In the genomic region with DNA sequence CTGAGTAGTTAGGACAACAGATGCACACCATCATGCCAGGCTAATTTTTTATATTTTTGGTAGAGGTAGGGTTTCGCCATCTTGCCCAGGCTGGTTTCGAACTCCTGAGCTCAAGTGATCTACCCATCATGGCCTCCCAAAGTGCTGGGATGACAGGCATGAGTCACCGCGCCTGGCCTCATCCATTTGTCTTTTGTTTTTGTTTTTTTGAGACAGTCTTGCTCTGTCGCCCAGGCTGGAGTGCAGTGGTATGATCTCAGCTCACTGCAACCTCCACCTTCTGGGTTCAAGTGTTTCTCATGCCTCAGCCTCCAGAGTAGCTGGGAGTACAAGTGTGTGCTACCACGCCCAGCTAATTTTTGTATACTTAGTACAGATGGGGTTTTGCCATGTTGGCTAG, we compare ENCODE assay signal across 1 cellular context.
TF ChIP-seq lines count a peak whose summit lies in the region.

No MANE protein-coding gene starts in this region.

TF ChIP-seq in HEK293, 187 proteins besides CTCF, POLR2A, EP300 and RAD21 (continued from another document):
- TF ChIP-seq, protein P1, sequence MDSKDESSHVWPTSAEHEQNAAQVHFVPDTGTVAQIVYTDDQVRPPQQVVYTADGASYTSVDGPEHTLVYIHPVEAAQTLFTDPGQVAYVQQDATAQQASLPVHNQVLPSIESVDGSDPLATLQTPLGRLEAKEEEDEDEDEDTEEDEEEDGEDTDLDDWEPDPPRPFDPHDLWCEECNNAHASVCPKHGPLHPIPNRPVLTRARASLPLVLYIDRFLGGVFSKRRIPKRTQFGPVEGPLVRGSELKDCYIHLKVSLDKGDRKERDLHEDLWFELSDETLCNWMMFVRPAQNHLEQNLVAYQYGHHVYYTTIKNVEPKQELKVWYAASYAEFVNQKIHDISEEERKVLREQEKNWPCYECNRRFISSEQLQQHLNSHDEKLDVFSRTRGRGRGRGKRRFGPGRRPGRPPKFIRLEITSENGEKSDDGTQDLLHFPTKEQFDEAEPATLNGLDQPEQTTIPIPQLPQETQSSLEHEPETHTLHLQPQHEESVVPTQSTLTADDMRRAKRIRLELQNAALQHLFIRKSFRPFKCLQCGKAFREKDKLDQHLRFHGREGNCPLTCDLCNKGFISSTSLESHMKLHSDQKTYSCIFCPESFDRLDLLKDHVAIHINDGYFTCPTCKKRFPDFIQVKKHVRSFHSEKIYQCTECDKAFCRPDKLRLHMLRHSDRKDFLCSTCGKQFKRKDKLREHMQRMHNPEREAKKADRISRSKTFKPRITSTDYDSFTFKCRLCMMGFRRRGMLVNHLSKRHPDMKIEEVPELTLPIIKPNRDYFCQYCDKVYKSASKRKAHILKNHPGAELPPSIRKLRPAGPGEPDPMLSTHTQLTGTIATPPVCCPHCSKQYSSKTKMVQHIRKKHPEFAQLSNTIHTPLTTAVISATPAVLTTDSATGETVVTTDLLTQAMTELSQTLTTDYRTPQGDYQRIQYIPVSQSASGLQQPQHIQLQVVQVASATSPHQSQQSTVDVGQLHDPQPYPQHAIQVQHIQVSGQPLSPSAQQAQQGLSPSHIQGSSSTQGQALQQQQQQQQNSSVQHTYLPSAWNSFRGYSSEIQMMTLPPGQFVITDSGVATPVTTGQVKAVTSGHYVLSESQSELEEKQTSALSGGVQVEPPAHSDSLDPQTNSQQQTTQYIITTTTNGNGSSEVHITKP (tag by site-specific recombination; IDR thresholded peaks at IDR 0.05), result peak; percentile 51; the same call in 1 of the 2 replicates
- TF ChIP-seq ZNF169 (tag by site-specific recombination; IDR thresholded peaks at IDR 0.05), result no peak
